ENCODE assay signal across 30 cellular contexts in the genomic region with DNA sequence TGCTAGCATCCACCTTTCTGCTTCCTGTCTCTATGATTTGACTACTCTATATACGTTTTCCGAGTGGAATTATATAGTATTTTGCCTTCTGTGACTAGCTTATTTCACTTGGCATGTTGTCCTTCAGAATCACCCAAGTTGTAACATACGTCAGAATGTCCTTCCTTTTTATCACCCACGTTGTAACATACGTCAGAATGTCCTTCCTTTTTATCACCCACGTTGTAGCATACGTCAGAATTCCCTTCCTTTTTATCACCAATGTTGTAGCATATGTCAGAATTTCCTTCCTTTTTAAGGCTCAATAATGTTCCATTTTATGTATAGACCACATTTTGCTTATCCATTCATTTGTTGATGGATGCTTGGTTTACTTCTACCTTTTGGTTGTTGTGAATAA. TPM values are rescaled to one million over a fixed set of nuclear protein-coding genes. Genes with fewer than 3 reads are reported as not detected.
"Had no signal": no experiment of that assay in that cellular context is flagged by ENCODE, and none has a peak within 500 bp of the region (broad histone marks: within the 10 kb centered on the region; RNA-seq: fewer than 3 reads in every experiment).

No MANE protein-coding gene starts in this region.

- H3K9me3 ChIP-seq: neutrophil, stomach, upper lobe of left lung had no signal

- ATAC-seq: stimulated activated memory B cell treated with anti-CD40 and anti-IgM and Interleukin-4, amounts not matched to agents 10 μg/mL and 1 μg/mL and 100 μg/mL, for 72 hours; WTC11 had no signal

- H3K27ac ChIP-seq: foreskin keratinocyte, neutrophil, parathyroid adenoma, skin epidermis, stomach, upper lobe of left lung had no signal

- H3K4me1 ChIP-seq: foreskin keratinocyte, parathyroid adenoma, stomach, upper lobe of left lung had no signal

- H3K9ac ChIP-seq: parathyroid adenoma had no signal

- H3K4me3 ChIP-seq: skin epidermis, stomach, upper lobe of left lung had no signal

- H3K79me2 ChIP-seq: parathyroid adenoma had no signal

- DNase-seq: activated CD4-positive, alpha-beta T cell treated with anti-CD3 and anti-CD28 coated beads, Interleukin-2, amount 50 U/mL, for 48 hours; activated naive CD4-positive, alpha-beta T cell treated with Interleukin-2 at 50 U/mL for 16 hours; activated naive CD8-positive, alpha-beta T cell treated with anti-CD3 and anti-CD28 coated beads for 36 hours; activated T-cell treated with anti-CD3 and anti-CD28 coated beads, Interleukin-2, amount 50 U/mL, for 48 hours; cerebellar nuclear complex; cortex of kidney; erythroblast; hippocampal formation; stimulated activated CD4-positive, alpha-beta T cell treated with anti-CD3 and anti-CD28 coated beads, Interleukin-15, amount 100 ng/mL, for 24 hours; T1000; upper lobe of left lung had no signal

- H3K36me3 ChIP-seq: neutrophil, stomach, upper lobe of left lung had no signal

- FAIRE-seq: bronchial epithelial cell, endometrium had no signal

- H2AFZ ChIP-seq: parathyroid adenoma had no signal

- H3K27me3 ChIP-seq: foreskin keratinocyte, neutrophil, stomach, upper lobe of left lung had no signal

RNA-seq across cellular contexts. Expression of gene TAS2R1, which starts 22.9 kb away (rescaled TPM):
- total RNA-seq: activated CD8-positive, alpha-beta memory T cell treated with anti-CD3 and anti-CD28 coated beads for 36 hours; activated naive CD8-positive, alpha-beta T cell treated with anti-CD3 and anti-CD28 coated beads for 36 hours; bronchial epithelial cell; fibroblast of lung; foreskin keratinocyte; glomerular endothelial cell; left ventricle myocardium superior; mammary epithelial cell; mononuclear cell; myocyte; pulmonary artery endothelial cell; right cardiac atrium; stomach; temporal lobe; upper lobe of left lung; WTC11 had no signal
- polyA plus RNA-seq: foreskin keratinocyte, mammary epithelial cell, right cardiac atrium, stomach had no signal
